ENCODE assay signal across 8 cellular contexts in the genomic region with DNA sequence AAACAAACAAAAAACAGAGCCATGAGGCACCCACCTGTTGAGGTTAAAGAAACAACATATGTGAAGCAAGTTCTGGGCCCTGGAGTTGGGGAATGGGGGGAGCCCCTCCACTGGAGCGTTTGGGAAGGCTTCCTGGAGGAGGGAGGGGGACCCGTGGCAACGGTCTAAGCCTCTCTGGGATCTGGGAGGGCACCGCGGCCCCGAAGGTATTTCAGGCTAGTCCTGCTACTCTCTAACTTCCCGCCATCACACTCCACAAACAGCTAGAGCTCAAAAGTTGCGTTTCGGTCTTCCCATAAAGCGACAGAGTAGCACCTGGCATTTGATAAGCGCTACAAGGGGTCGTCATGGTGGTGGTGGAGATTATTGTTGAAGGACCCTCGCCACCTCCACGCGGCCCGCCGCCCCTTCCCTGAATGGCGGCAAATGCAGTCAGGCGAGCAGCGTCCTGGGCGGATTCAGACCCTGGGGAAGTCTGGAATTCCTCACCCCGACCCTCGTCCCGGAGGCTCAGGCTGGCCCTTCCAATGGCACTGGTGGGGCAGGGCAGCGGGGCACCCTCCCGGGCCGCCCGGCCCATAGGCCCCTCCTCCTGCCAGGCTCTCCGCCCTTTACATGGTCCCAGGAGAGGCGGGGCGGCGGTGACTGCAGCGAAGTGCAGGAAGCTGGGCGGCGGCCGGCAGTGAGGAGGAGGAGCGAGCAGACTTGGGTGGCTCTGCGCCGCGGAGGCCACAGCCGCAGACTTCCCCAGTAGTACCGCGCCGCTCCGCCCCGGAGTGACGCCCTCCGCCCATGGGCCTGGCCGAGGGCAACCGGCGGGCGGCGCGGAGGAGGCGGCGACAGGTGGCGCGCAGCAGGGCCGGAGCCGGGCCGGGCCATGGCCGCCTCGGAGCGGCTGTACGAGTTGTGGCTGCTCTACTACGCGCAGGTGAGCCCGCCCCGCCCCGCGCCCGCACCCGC. TPM values are rescaled to one million over a fixed set of nuclear protein-coding genes. Genes with fewer than 3 reads are reported as not detected.
A peak's percentile ranks its signal among the peaks of the same experiment; 100 is the strongest.
DNase-seq lines count a peak whose midpoint lies in the region; ATAC-seq and TF ChIP-seq lines count a peak whose summit lies in the region.

A gene with protein sequence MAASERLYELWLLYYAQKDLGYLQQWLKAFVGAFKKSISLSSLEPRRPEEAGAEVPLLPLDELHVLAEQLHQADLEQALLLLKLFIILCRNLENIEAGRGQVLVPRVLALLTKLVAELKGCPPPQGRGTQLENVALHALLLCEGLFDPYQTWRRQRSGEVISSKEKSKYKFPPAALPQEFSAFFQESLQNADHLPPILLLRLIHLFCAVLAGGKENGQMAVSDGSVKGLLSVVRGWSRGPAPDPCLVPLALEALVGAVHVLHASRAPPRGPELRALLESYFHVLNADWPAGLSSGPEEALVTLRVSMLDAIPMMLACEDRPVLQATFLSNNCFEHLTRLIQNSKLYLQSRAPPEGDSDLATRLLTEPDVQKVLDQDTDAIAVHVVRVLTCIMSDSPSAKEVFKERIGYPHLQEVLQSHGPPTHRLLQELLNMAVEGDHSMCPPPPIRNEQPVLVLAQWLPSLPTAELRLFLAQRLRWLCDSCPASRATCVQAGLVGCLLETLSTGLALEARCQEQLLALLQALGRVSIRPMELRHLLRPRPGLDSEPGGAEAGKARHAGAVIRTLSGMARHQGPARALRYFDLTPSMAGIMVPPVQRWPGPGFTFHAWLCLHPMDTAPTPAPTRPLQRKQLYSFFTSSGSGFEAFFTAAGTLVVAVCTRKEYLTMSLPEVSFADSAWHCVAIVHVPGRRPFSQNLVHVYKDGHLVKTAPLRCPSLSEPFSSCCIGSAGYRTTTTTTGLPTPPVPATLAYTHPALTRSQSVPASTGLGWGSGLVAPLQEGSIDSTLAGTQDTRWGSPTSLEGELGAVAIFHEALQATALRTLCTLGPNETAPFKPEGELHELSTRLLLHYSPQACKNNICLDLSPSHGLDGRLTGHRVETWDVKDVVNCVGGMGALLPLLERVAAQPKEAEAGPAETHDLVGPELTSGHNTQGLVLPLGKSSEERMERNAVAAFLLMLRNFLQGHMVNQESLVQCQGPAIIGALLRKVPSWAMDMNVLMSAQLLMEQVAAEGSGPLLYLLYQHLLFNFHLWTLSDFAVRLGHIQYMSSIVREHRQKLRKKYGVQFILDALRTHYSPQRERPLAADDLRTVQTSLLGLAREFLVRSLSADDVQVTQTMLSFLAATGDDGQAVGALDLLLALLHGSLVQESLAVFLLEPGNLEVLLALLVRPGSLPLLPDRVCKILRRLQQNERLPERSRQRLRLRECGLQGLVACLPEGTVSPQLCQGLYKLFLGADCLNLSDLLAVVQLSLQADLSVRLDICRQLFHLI (N-terminal part only) (plus strand): TSS at position 682 of the 960 bp plus-strand sequence. CDS start 196 bp downstream, at position 878.

- H3K9me3 ChIP-seq in ES-I3 (ENCODE audit: control insufficient read depth, insufficient read depth, low read length), result no peaks in the 10 kb centered on the region
- no peaks in the 10 kb centered on the region for H3K9me3 ChIP-seq in Loucy (ENCODE audit: insufficient read depth, low read depth, low read length)
- H3K9me3 ChIP-seq in neural cell (ENCODE audit: low read length), result no peaks in the 10 kb centered on the region

- H3K36me3 ChIP-seq in ES-I3 (ENCODE audit: insufficient read depth, low read length), result peaks cover 3% of the 10 kb centered on the region; the same call in 1 of the 2 replicates
- no peaks in the 10 kb centered on the region; the same call in 1 of the 2 replicates for H3K36me3 ChIP-seq in H7 (replicated peaks; ENCODE audit: control insufficient read depth, insufficient read depth, low read length)
- H3K36me3 ChIP-seq in Loucy (ENCODE audit: insufficient read depth, low read length), result no peaks in the 10 kb centered on the region
- H3K36me3 ChIP-seq in neural cell (ENCODE audit: insufficient read depth, low read length), result no peaks in the 10 kb centered on the region

- peak within 1 kb of the TSS; percentile 99 for H3K9ac ChIP-seq in ES-I3 (ENCODE audit: low read depth, low read length)
- H3K9ac ChIP-seq in Loucy (ENCODE audit: low read depth, low read length, poor library complexity, severe bottlenecking), result peak within 1 kb of the TSS; percentile 99
- H3K9ac ChIP-seq in neural cell (ENCODE audit: low read length), result peak within 1 kb of the TSS; percentile 41

- no peak for TF ChIP-seq RAD21 in neural cell (conservative IDR thresholded peaks at IDR 0.05)

- peak within 1 kb of the TSS; percentile 84 to 93 for H3K27ac Mint-ChIP-seq in stimulated activated naive CD8-positive, alpha-beta T cell treated with anti-CD3 and anti-CD28 coated beads, Interleukin-15, amount 100 ng/mL, for 72 hours

- H3K4me3 ChIP-seq in H7 (ENCODE audit: insufficient read depth, low read depth, low read length), result peak within 1 kb of the TSS; percentile 81
- H3K4me3 ChIP-seq in Loucy (ENCODE audit: low read length, poor library complexity, severe bottlenecking), result peak within 1 kb of the TSS; percentile 87
- H3K4me3 ChIP-seq in neural cell (ENCODE audit: low read length), result peak within 1 kb of the TSS; percentile 72

- DNase-seq in H7, result peak; percentile 97
- DNase-seq in SHP77 (lab: John Stamatoyannopoulos, UW), result peak; percentile 88 to 95
- peak; percentile 95 for DNase-seq in activated effector memory CD4-positive, alpha-beta T cell treated with Interleukin-2 at 50 U/mL for 16 hours
- peak; percentile 84 for DNase-seq in fibroblast of the conjunctiva (ENCODE audit: low read depth)
- peak; percentile 91 to 96 for DNase-seq in stimulated activated naive CD8-positive, alpha-beta T cell treated with anti-CD3 and anti-CD28 coated beads, Interleukin-15, amount 100 ng/mL, for 72 hours

- peak within 1 kb of the TSS; percentile 90 to 93 for H3K4me3 Mint-ChIP-seq in stimulated activated naive CD8-positive, alpha-beta T cell treated with anti-CD3 and anti-CD28 coated beads, Interleukin-15, amount 100 ng/mL, for 72 hours

- TF ChIP-seq CTCF in Loucy (conservative IDR thresholded peaks at IDR 0.05; ENCODE audit: low read length) (no peak), neural cell (IDR thresholded peaks at IDR 0.05; ENCODE audit: poor library complexity, severe bottlenecking) (no peak)

- no peaks in the 10 kb centered on the region for H3K27me3 Mint-ChIP-seq in stimulated activated naive CD8-positive, alpha-beta T cell treated with anti-CD3 and anti-CD28 coated beads, Interleukin-15, amount 100 ng/mL, for 72 hours

- TF ChIP-seq EP300 in neural cell (conservative IDR thresholded peaks at IDR 0.05; ENCODE audit: poor library complexity, severe bottlenecking), result no peak

- H3K27me3 ChIP-seq in H7 (ENCODE audit: control insufficient read depth, insufficient read depth, low read length), result no peaks in the 10 kb centered on the region; the same call in 1 of the 2 replicates
- no peaks in the 10 kb centered on the region for H3K27me3 ChIP-seq in Loucy (ENCODE audit: insufficient read depth, low read length, poor library complexity, severe bottlenecking)
- H3K27me3 ChIP-seq in neural cell (ENCODE audit: insufficient read depth, low read depth, low read length), result no peaks in the 10 kb centered on the region

- H3K79me2 ChIP-seq in Loucy (ENCODE audit: insufficient read depth, low read length), result peaks cover 85% of the 10 kb centered on the region
- H3K79me2 ChIP-seq in neural cell (replicated peaks; ENCODE audit: insufficient read depth, low read length), result peaks cover 20% of the 10 kb centered on the region

- H3K4me2 ChIP-seq in Loucy (ENCODE audit: low read depth, low read length, poor library complexity, severe bottlenecking), result peak within 1 kb of the TSS; percentile 93
- H3K4me2 ChIP-seq in neural cell (ENCODE audit: low read length), result peak within 1 kb of the TSS; percentile 62

- H3K4me1 Mint-ChIP-seq in stimulated activated naive CD8-positive, alpha-beta T cell treated with anti-CD3 and anti-CD28 coated beads, Interleukin-15, amount 100 ng/mL, for 72 hours, result peaks cover 71% of the 10 kb centered on the region

- H3F3A ChIP-seq in Loucy (ENCODE audit: low read depth), result no peaks in the 10 kb centered on the region
- no peaks in the 10 kb centered on the region for H3F3A ChIP-seq in neural cell (ENCODE audit: insufficient read depth, low read length, poor library complexity, severe bottlenecking)

- no peaks in the 10 kb centered on the region for H3K9me3 Mint-ChIP-seq in stimulated activated naive CD8-positive, alpha-beta T cell treated with anti-CD3 and anti-CD28 coated beads, Interleukin-15, amount 100 ng/mL, for 72 hours

- H2AFZ ChIP-seq in Loucy (ENCODE audit: low read length) (peak within 1 kb of the TSS; percentile 84), neural cell (ENCODE audit: low read depth, low read length) (peak within 1 kb of the TSS; percentile 40)

- peaks cover 11% of the 10 kb centered on the region for H3K4me1 ChIP-seq in ES-I3 (ENCODE audit: insufficient read depth, low read length)
- H3K4me1 ChIP-seq in Loucy (ENCODE audit: insufficient read depth, low read length, poor library complexity, severe bottlenecking), result peaks cover 58% of the 10 kb centered on the region

- H3K27ac ChIP-seq in neural cell (ENCODE audit: low read length), result no peak within 1 kb of the TSS

- no peaks in the 10 kb centered on the region for H3K9me2 ChIP-seq in Loucy (replicated peaks; ENCODE audit: low read depth, low read length)
- no peaks in the 10 kb centered on the region for H3K9me2 ChIP-seq in neural cell (ENCODE audit: insufficient read depth, low read length)

- H4K20me1 ChIP-seq in Loucy (ENCODE audit: insufficient read depth, low read length, poor library complexity, severe bottlenecking) (peaks cover 20% of the 10 kb centered on the region), neural cell (ENCODE audit: insufficient read depth) (peaks cover 3% of the 10 kb centered on the region)

- ATAC-seq in stimulated activated naive CD8-positive, alpha-beta T cell treated with anti-CD3 and anti-CD28 coated beads, Interleukin-15, amount 100 ng/mL, for 72 hours, result peak; percentile 88

TF ChIP-seq in neural cell, 6 proteins besides CTCF, POLR2A, EP300 and RAD21 (continues in another document):
- TF ChIP-seq SMC3 (conservative IDR thresholded peaks at IDR 0.05; ENCODE audit: poor library complexity), result no peak

RNA-seq across cellular contexts. Expression of the gene that starts here (rescaled TPM):
- 51.6 and 65.4 TPM in 2 replicates for total RNA-seq in H7 (2014; rRNA removed; shearing (Covaris generic))
- 3.0 and 3.3 TPM in 2 replicates for polyA plus RNA-seq in neural cell
- 1.2 and 1.3 TPM in 2 replicates for polyA minus RNA-seq in neural cell

Comparison
In these comparisons a context has a peak if more than half of its experiments do, and no peak if none do; other contexts are left out.
1. H3K9ac ChIP-seq: peak in every context shown above with its lines; median percentile 99 in ES-I3; 99 in Loucy; 41 in neural cell.